ENCODE assay signal across 8 cellular contexts in genomic region chr3:160224811-160225180, GRCh38. TPM values are rescaled to one million over a fixed set of nuclear protein-coding genes. Genes with fewer than 3 reads are reported as not detected.
DNase-seq lines count a peak whose midpoint lies in the region; ATAC-seq and TF ChIP-seq lines count a peak whose summit lies in the region.

No MANE protein-coding gene starts in this region.

- POLR2A ChIA-PET in Caco-2 (lab: Charles Lee) = interaction anchor here (0.7 kb wide), 1 partner anchor 28 kb away, joined by 3 read pairs; no protein-coding TSS in a partner anchor
- POLR2A ChIA-PET in OCI-LY7 (lab: Charles Lee) = interaction anchor here (0.6 kb wide), 1 partner anchor 243 kb away, joined by 3 read pairs; no protein-coding TSS in a partner anchor

- no peaks in the 10 kb centered on the region for H3K27me3 ChIP-seq in Caco-2 (replicated peaks; ENCODE audit: control insufficient read depth, insufficient read depth, low read length)
- H3K27me3 ChIP-seq in parathyroid adenoma (ENCODE audit: control insufficient read depth, insufficient read depth, low read length) = peaks cover 8% of the 10 kb centered on the region

- H3K4me1 ChIP-seq in Caco-2 = peaks cover 10% of the 10 kb centered on the region
- no peaks in the 10 kb centered on the region for H3K4me1 ChIP-seq in OCI-LY7 (ENCODE audit: insufficient read depth, low read length, poor library complexity, severe bottlenecking)
- peaks cover 3% of the 10 kb centered on the region for H3K4me1 ChIP-seq in parathyroid adenoma

- intact Hi-C loops in Caco-2 (cut with micrococcal nuclease; ENCODE audit: unreplicated experiment) = loop anchor here (1.0 to 2.0 kb wide), 4 partner anchors 61 to 192 kb away; partner anchors contain the start of genes IFT80 and SMC4
- intact Hi-C loops in OCI-LY7 (cut with micrococcal nuclease; ENCODE audit: unreplicated experiment) = no loop called here

- no peaks in the 10 kb centered on the region for H3K4me1 Mint-ChIP-seq in Caco-2 (ENCODE audit: low read depth, unreplicated experiment)

- H2AFZ ChIP-seq in OCI-LY7 (ENCODE audit: low read length) (0 out of 2 replicates have a peak overlapping the region, but pooled peaks have one; percentile 71), parathyroid adenoma (peak overlapping the region; percentile 90)

- no peaks in the 10 kb centered on the region for H3K9me2 ChIP-seq in OCI-LY7 (ENCODE audit: insufficient read depth, low read length)

- TF ChIP-seq CTCF in Caco-2 (IDR thresholded peaks at IDR 0.05; ENCODE audit: insufficient read depth in 1 of 2, low read depth in 1 of 2, low read length in 1 of 2, severe bottlenecking in 1 of 2, unreplicated experiment in 1 of 2) (no peak), OCI-LY7 (conservative IDR thresholded peaks at IDR 0.05; ENCODE audit: low read length) (no peak), epithelial cell of proximal tubule (conservative IDR thresholded peaks at IDR 0.05; ENCODE audit: low read depth, low read length) (no peak), parathyroid adenoma (IDR thresholded peaks at IDR 0.05) (no peak)

- no peaks in the 10 kb centered on the region for H3K9me3 Mint-ChIP-seq in Caco-2 (ENCODE audit: unreplicated experiment)

- no peak for ATAC-seq in HG03097 (IDR thresholded peaks at IDR 0.05; ENCODE audit: low FRiP score, unreplicated experiment)
- no peak for ATAC-seq in HG02759 (IDR thresholded peaks at IDR 0.05; ENCODE audit: unreplicated experiment)

- no peaks in the 10 kb centered on the region for H3K27me3 Mint-ChIP-seq in Caco-2 (ENCODE audit: insufficient read depth, unreplicated experiment)

- peak overlapping the region; percentile 90 for H3K4me3 Mint-ChIP-seq in Caco-2 (ENCODE audit: unreplicated experiment)

- no peak overlapping the region for H3K9ac ChIP-seq in parathyroid adenoma

- no peaks in the 10 kb centered on the region for H4K20me1 ChIP-seq in OCI-LY7 (ENCODE audit: insufficient read depth, low read length)

- peak overlapping the region; percentile 81; the same call in 1 of the 2 replicates for H3K4me2 ChIP-seq in OCI-LY7 (ENCODE audit: low read length)
- H3K4me2 ChIP-seq in parathyroid adenoma (ENCODE audit: low read length) = peak overlapping the region; percentile 74

- DNase-seq in Caco-2 (no peak), OCI-LY7 (ENCODE audit: low spot score) (no peak), epithelial cell of proximal tubule (ENCODE audit: low read depth) (no peak), ecto neural progenitor cell (ENCODE audit: low spot score) (no peak)
- DNase-seq in stimulated activated CD4-positive, alpha-beta T cell treated with anti-CD3 and anti-CD28 coated beads, Interleukin-4, amount 100 ng/mL, for 4 hours = no peak

- BruUV-seq in Caco-2 (replicated peaks; lab: Mats Ljungman, UMichigan) (no TSS peak), OCI-LY7 (replicated peaks; lab: Mats Ljungman, UMichigan) (no TSS peak)

- H3K36me3 Mint-ChIP-seq in Caco-2 (ENCODE audit: insufficient read depth, unreplicated experiment) = peaks cover 6% of the 10 kb centered on the region

- H3K27ac ChIP-seq in OCI-LY7 (ENCODE audit: low read depth, low read length, poor library complexity, severe bottlenecking) (no peak overlapping the region), parathyroid adenoma (no peak overlapping the region)

- no peak overlapping the region for H3K27ac Mint-ChIP-seq in Caco-2 (ENCODE audit: unreplicated experiment)

- H3K4me3 ChIP-seq in Caco-2 (ENCODE audit: low read depth, low read length) (peak overlapping the region; percentile 86), OCI-LY7 (ENCODE audit: low read depth, low read length, poor library complexity, severe bottlenecking) (no peak overlapping the region), epithelial cell of proximal tubule (ENCODE audit: low read depth, low read length) (peak overlapping the region; percentile 51), parathyroid adenoma (ENCODE audit: low read depth, low read length) (peak overlapping the region; percentile 50)

- H3K36me3 ChIP-seq in Caco-2 (ENCODE audit: control insufficient read depth, insufficient read depth, low read length) (no peaks in the 10 kb centered on the region), OCI-LY7 (ENCODE audit: insufficient read depth, low read length) (no peaks in the 10 kb centered on the region), parathyroid adenoma (ENCODE audit: control insufficient read depth, insufficient read depth, low read length) (no peaks in the 10 kb centered on the region)

- H3K79me2 ChIP-seq in OCI-LY7 (ENCODE audit: insufficient read depth, low read depth, low read length) = no peaks in the 10 kb centered on the region
- H3K79me2 ChIP-seq in parathyroid adenoma = no peaks in the 10 kb centered on the region

- H3K9me3 ChIP-seq in Caco-2 = no peaks in the 10 kb centered on the region
- no peaks in the 10 kb centered on the region for H3K9me3 ChIP-seq in OCI-LY7 (ENCODE audit: low read length)
- no peaks in the 10 kb centered on the region for H3K9me3 ChIP-seq in parathyroid adenoma (ENCODE audit: control insufficient read depth, low read length)

- CTCF ChIA-PET in Caco-2 (lab: Charles Lee) (interaction anchor here (0.7 to 2.2 kb wide), 4 partner anchors 10 to 278 kb away, joined by 3 to 21 read pairs (median 8); no protein-coding TSS in a partner anchor), OCI-LY7 (lab: Charles Lee; ENCODE audit: unreplicated experiment) (no interaction called here)

RNA-seq across cellular contexts. Expression of gene C3orf80, which starts 0.4 kb away (rescaled TPM):
- total RNA-seq in Caco-2 (2022) (3.2 and 3.7 TPM in 2 replicates), OCI-LY7 (2022) (not detected in 2 replicates), epithelial cell of proximal tubule (not detected in 2 replicates)
- not detected in 2 replicates for total RNA-seq in OCI-LY7 (2014; rRNA removed; shearing (Covaris generic))
